In genomic region chr2:18722101-18722500, GRCh38 we compare ENCODE assay signal across 16 cellular contexts.
"Had no signal": no experiment of that assay in that cellular context is flagged by ENCODE, and none has a peak within 500 bp of the region (broad histone marks: within the 10 kb centered on the region; RNA-seq: fewer than 3 reads in every experiment).

No MANE protein-coding gene starts in this region.

- H3K27me3 ChIP-seq: sigmoid colon, spleen had no signal

- H3K27ac Mint-ChIP-seq: activated CD4-positive, alpha-beta T cell treated with anti-CD3 and anti-CD28 coated beads, Interleukin-2, amount 10 ng/mL, durations not matched to agents 24 days and 14 days; activated CD8-positive, alpha-beta T cell treated with anti-CD3 and anti-CD28 coated beads for 36 hours; activated naive CD4-positive, alpha-beta T cell treated with anti-CD3 and anti-CD28 coated beads for 36 hours; activated T-helper 2 cell treated with anti-CD3 and anti-CD28 coated beads, Interferon-gamma antibody, Interleukin-2, Interleukin-4, amounts not matched to agents 10 μg/mL and 5 μg/mL and 100 μg/mL, durations not matched to agents 14 hours and 24 hours and 36 hours; immature natural killer cell; naive thymus-derived CD8-positive, alpha-beta T cell; stimulated activated naive B cell treated with anti-CD40 and anti-IgM and Interleukin-4, amounts not matched to agents 10 μg/mL and 1 μg/mL and 100 μg/mL, for 72 hours had no signal

- H3K9me3 Mint-ChIP-seq: activated CD4-positive, alpha-beta T cell treated with anti-CD3 and anti-CD28 coated beads, Interleukin-2, amount 10 ng/mL, durations not matched to agents 24 days and 14 days; activated CD8-positive, alpha-beta T cell treated with anti-CD3 and anti-CD28 coated beads for 36 hours; activated naive CD4-positive, alpha-beta T cell treated with anti-CD3 and anti-CD28 coated beads for 36 hours; activated T-helper 2 cell treated with anti-CD3 and anti-CD28 coated beads, Interferon-gamma antibody, Interleukin-2, Interleukin-4, amounts not matched to agents 10 μg/mL and 5 μg/mL and 100 μg/mL, durations not matched to agents 14 hours and 24 hours and 36 hours; central memory CD8-positive, alpha-beta T cell; stimulated activated naive B cell treated with anti-CD40 and anti-IgM and Interleukin-4, amounts not matched to agents 10 μg/mL and 1 μg/mL and 100 μg/mL, for 72 hours had no signal

- H3K27me3 Mint-ChIP-seq: activated CD4-positive, alpha-beta T cell treated with anti-CD3 and anti-CD28 coated beads, Interleukin-2, amount 10 ng/mL, durations not matched to agents 24 days and 14 days; activated CD8-positive, alpha-beta T cell treated with anti-CD3 and anti-CD28 coated beads for 36 hours; central memory CD8-positive, alpha-beta T cell; naive thymus-derived CD8-positive, alpha-beta T cell had no signal

- H3K4me3 Mint-ChIP-seq: activated CD4-positive, alpha-beta T cell treated with anti-CD3 and anti-CD28 coated beads, Interleukin-2, amount 10 ng/mL, durations not matched to agents 24 days and 14 days; activated CD8-positive, alpha-beta T cell treated with anti-CD3 and anti-CD28 coated beads for 36 hours; activated naive CD4-positive, alpha-beta T cell treated with anti-CD3 and anti-CD28 coated beads for 36 hours; central memory CD8-positive, alpha-beta T cell; immature natural killer cell; naive thymus-derived CD8-positive, alpha-beta T cell; stimulated activated naive B cell treated with anti-CD40 and anti-IgM and Interleukin-4, amounts not matched to agents 10 μg/mL and 1 μg/mL and 100 μg/mL, for 72 hours had no signal

- H3K36me3 Mint-ChIP-seq: stimulated activated naive B cell treated with anti-CD40 and anti-IgM and Interleukin-4, amounts not matched to agents 10 μg/mL and 1 μg/mL and 100 μg/mL, for 72 hours had no signal

- H3K4me1 ChIP-seq: sigmoid colon, spleen had no signal

- H3K4me3 ChIP-seq: sigmoid colon, spleen had no signal

- H3K9me3 ChIP-seq: sigmoid colon, spleen had no signal

- ATAC-seq: activated CD8-positive, alpha-beta T cell treated with anti-CD3 and anti-CD28 coated beads for 36 hours; esophagus mucosa; naive thymus-derived CD8-positive, alpha-beta T cell; stimulated activated naive B cell treated with anti-CD40 and anti-IgM and Interleukin-4, amounts not matched to agents 10 μg/mL and 1 μg/mL and 100 μg/mL, for 72 hours had no signal

- H3K4me1 Mint-ChIP-seq: activated CD4-positive, alpha-beta T cell treated with anti-CD3 and anti-CD28 coated beads, Interleukin-2, amount 10 ng/mL, durations not matched to agents 24 days and 14 days; central memory CD8-positive, alpha-beta T cell; immature natural killer cell; stimulated activated naive B cell treated with anti-CD40 and anti-IgM and Interleukin-4, amounts not matched to agents 10 μg/mL and 1 μg/mL and 100 μg/mL, for 72 hours had no signal

- H3K36me3 ChIP-seq: sigmoid colon, spleen had no signal

- H3K27ac ChIP-seq: sigmoid colon, spleen had no signal

- DNase-seq: activated CD4-positive, alpha-beta T cell treated with anti-CD3 and anti-CD28 coated beads, Interleukin-2, amount 10 ng/mL, durations not matched to agents 24 days and 14 days; activated CD8-positive, alpha-beta T cell treated with anti-CD3 and anti-CD28 coated beads for 36 hours; activated naive CD4-positive, alpha-beta T cell treated with anti-CD3 and anti-CD28 coated beads for 36 hours; activated T-cell treated with anti-CD3 and anti-CD28 coated beads, Interleukin-2, amount 50 U/mL, for 1 hour; anterior cingulate cortex; effector CD4-positive, alpha-beta T cell; immature natural killer cell; naive thymus-derived CD8-positive, alpha-beta T cell; sigmoid colon; spleen; stimulated activated CD4-positive, alpha-beta T cell treated with anti-CD3 and anti-CD28 coated beads, Interleukin-4, amount 100 ng/mL, for 4 hours; stimulated activated naive B cell treated with anti-CD40 and anti-IgM and Interleukin-4, amounts not matched to agents 10 μg/mL and 1 μg/mL and 100 μg/mL, for 72 hours; T1000 had no signal
